ENCODE assay signal across 12 cellular contexts in genomic region chr12:64180951-64181350, GRCh38. TPM values are rescaled to one million over a fixed set of nuclear protein-coding genes. Genes with fewer than 3 reads are reported as not detected.
A peak's percentile ranks its signal among the peaks of the same experiment; 100 is the strongest.
DNase-seq lines count a peak whose midpoint lies in the region; ATAC-seq and TF ChIP-seq lines count a peak whose summit lies in the region.
"Had no signal": no experiment of that assay in that cellular context is flagged by ENCODE, and none has a peak within 500 bp of the region (broad histone marks: within the 10 kb centered on the region; RNA-seq: fewer than 3 reads in every experiment).

No MANE protein-coding gene starts in this region.

- H3K36me3 ChIP-seq in mammary epithelial cell (ENCODE audit: insufficient read depth, low read length) (no peaks in the 10 kb centered on the region), hepatocyte (replicated peaks; ENCODE audit: insufficient read depth, low read depth) (no peaks in the 10 kb centered on the region), thoracic aorta (no peaks in the 10 kb centered on the region)

- in situ Hi-C loops in mammary epithelial cell (cut with MboI; ENCODE audit: low sequenced_read_pairs in 2 of 2): no loop called here

- CTCF ChIA-PET in mammary epithelial cell (lab: Charles Lee; ENCODE audit: low non-redundant PET): no interaction called here

- DNase-seq in HS-27A (ENCODE audit: low read depth) (peak; percentile 42), mammary epithelial cell (peak; percentile 17), hepatocyte (ENCODE audit: low spot score) (no peak), thoracic aorta (ENCODE audit: low spot score) (peak; percentile 19), NCI-H2227 treated with DMSO at 0.1 percent for 48 hours (lab: John Stamatoyannopoulos, UW) (no peak), C1 segment of cervical spinal cord (lab: John Stamatoyannopoulos, UW) (no peak)
- DNase-seq in stimulated activated CD4-positive, alpha-beta T cell treated with anti-CD3 and anti-CD28 coated beads, Interleukin-4, amount 100 ng/mL, for 24 hours: no peak
- no peak for DNase-seq in stimulated activated naive CD8-positive, alpha-beta T cell treated with anti-CD3 and anti-CD28 coated beads, Interleukin-15, amount 100 ng/mL, for 72 hours
- DNase-seq: activated CD8-positive, alpha-beta memory T cell treated with anti-CD3 and anti-CD28 coated beads, Interleukin-2, amount 50 U/mL, for 48 hours; effector CD8-positive, alpha-beta T cell; NCI-H2029 had no signal

- H2AFZ ChIP-seq in mammary epithelial cell (ENCODE audit: low read depth, low read length) (peak overlapping the region; percentile 55), hepatocyte (no peak overlapping the region)

- dilution Hi-C loops in mammary epithelial cell (cut with HindIII; ENCODE audit: low sequenced_read_pairs): no loop called here

- no peaks in the 10 kb centered on the region for H3K9me2 ChIP-seq in hepatocyte (replicated peaks; ENCODE audit: insufficient read depth)

- H3K4me3 Mint-ChIP-seq in stimulated activated naive CD8-positive, alpha-beta T cell treated with anti-CD3 and anti-CD28 coated beads, Interleukin-15, amount 100 ng/mL, for 72 hours: no peak overlapping the region
- H3K4me3 Mint-ChIP-seq: natural killer cell treated with Interleukin-12 subunit alpha and Interleukin-12 subunit beta and Interleukin-15 and Interleukin-18, amount 100 ng/mL, for 72 hours had no signal

- no peak overlapping the region for H3K9ac ChIP-seq in mammary epithelial cell (ENCODE audit: insufficient read depth, low read length)

- no peaks in the 10 kb centered on the region for H3K4me1 Mint-ChIP-seq in stimulated activated naive CD8-positive, alpha-beta T cell treated with anti-CD3 and anti-CD28 coated beads, Interleukin-15, amount 100 ng/mL, for 72 hours

- H3K27ac Mint-ChIP-seq in stimulated activated naive CD8-positive, alpha-beta T cell treated with anti-CD3 and anti-CD28 coated beads, Interleukin-15, amount 100 ng/mL, for 72 hours: peak overlapping the region in 1 of 2 donors; percentile 9
- H3K27ac Mint-ChIP-seq: natural killer cell treated with Interleukin-12 subunit alpha and Interleukin-12 subunit beta and Interleukin-15 and Interleukin-18, amount 100 ng/mL, for 72 hours had no signal

- TF ChIP-seq CTCF in mammary epithelial cell (conservative IDR thresholded peaks at IDR 0.05 in 1 of 2, IDR thresholded peaks at IDR 0.05 in 1 of 2; ENCODE audit: extremely low read depth in 1 of 2, insufficient read depth in 1 of 2, low read depth in 1 of 2, low read length in 2 of 2) (no peak), hepatocyte (IDR thresholded peaks at IDR 0.05; ENCODE audit: poor library complexity) (no peak), thoracic aorta (IDR thresholded peaks at IDR 0.05) (no peak)

- no peaks in the 10 kb centered on the region for H3K9me3 ChIP-seq in mammary epithelial cell (replicated peaks; ENCODE audit: insufficient read depth, low read length)
- H3K9me3 ChIP-seq in hepatocyte (ENCODE audit: low read depth): no peaks in the 10 kb centered on the region
- no peaks in the 10 kb centered on the region for H3K9me3 ChIP-seq in thoracic aorta

- TSS peak; percentile 90 for BruUV-seq in mammary epithelial cell (replicated peaks; lab: Mats Ljungman, UMichigan)

- H3K4me2 ChIP-seq in mammary epithelial cell (ENCODE audit: insufficient read depth, low read depth, low read length) (peak overlapping the region; percentile 26), hepatocyte (no peak overlapping the region)

- H3K9me3 Mint-ChIP-seq in stimulated activated naive CD8-positive, alpha-beta T cell treated with anti-CD3 and anti-CD28 coated beads, Interleukin-15, amount 100 ng/mL, for 72 hours: no peaks in the 10 kb centered on the region
- H3K9me3 Mint-ChIP-seq: natural killer cell treated with Interleukin-12 subunit alpha and Interleukin-12 subunit beta and Interleukin-15 and Interleukin-18, amount 100 ng/mL, for 72 hours had no signal

- H3K27me3 ChIP-seq in mammary epithelial cell (ENCODE audit: insufficient read depth, low read length) (no peaks in the 10 kb centered on the region), hepatocyte (no peaks in the 10 kb centered on the region), thoracic aorta (replicated peaks; ENCODE audit: insufficient read depth) (no peaks in the 10 kb centered on the region)

- H3K27ac ChIP-seq in mammary epithelial cell (ENCODE audit: insufficient read depth, low read depth, low read length) (peak overlapping the region; percentile 83), hepatocyte (peak overlapping the region; percentile 2), thoracic aorta (peak overlapping the region; percentile 65 to 81)

- H3K4me1 ChIP-seq in mammary epithelial cell (ENCODE audit: insufficient read depth, low read length) (peaks cover 39% of the 10 kb centered on the region), hepatocyte (ENCODE audit: insufficient read depth) (no peaks in the 10 kb centered on the region), thoracic aorta (ENCODE audit: control insufficient read depth in 1 of 2, low read depth in 2 of 2) (peaks cover 7 to 36% of the 10 kb centered on the region in 2 donors)

- H3K4me3 ChIP-seq in mammary epithelial cell (replicated peaks in 1 of 3; ENCODE audit: insufficient read depth in 1 of 3, low read depth in 2 of 3, low read length in 3 of 3): no peak overlapping the region
- H3K4me3 ChIP-seq in hepatocyte: no peak overlapping the region
- peak overlapping the region; percentile 53 for H3K4me3 ChIP-seq in thoracic aorta

- H3K27me3 Mint-ChIP-seq in stimulated activated naive CD8-positive, alpha-beta T cell treated with anti-CD3 and anti-CD28 coated beads, Interleukin-15, amount 100 ng/mL, for 72 hours: no peaks in the 10 kb centered on the region
- H3K27me3 Mint-ChIP-seq: natural killer cell treated with Interleukin-12 subunit alpha and Interleukin-12 subunit beta and Interleukin-15 and Interleukin-18, amount 100 ng/mL, for 72 hours had no signal

- ATAC-seq in thoracic aorta (ENCODE audit: insufficient number of reproducible peaks, low FRiP score, low read depth): peak; percentile 68
- no peak for ATAC-seq in stimulated activated naive CD8-positive, alpha-beta T cell treated with anti-CD3 and anti-CD28 coated beads, Interleukin-15, amount 100 ng/mL, for 72 hours
- ATAC-seq: natural killer cell treated with Interleukin-12 subunit alpha and Interleukin-12 subunit beta and Interleukin-15 and Interleukin-18, amount 100 ng/mL, for 72 hours had no signal

- WGBS in mammary epithelial cell (ENCODE audit: low coverage, missing lambda C conversion rate): 50% methylated on average over 5 of the region's 5 CpGs
- WGBS in hepatocyte (ENCODE audit: low lambda C conversion rate, missing lambda C conversion rate): 84% methylated on average over 5 of the region's 5 CpGs

- H4K20me1 ChIP-seq in mammary epithelial cell (ENCODE audit: insufficient read depth, low read length): no peaks in the 10 kb centered on the region
- no peaks in the 10 kb centered on the region for H4K20me1 ChIP-seq in hepatocyte (ENCODE audit: insufficient read depth, poor library complexity, severe bottlenecking)

- H3K79me2 ChIP-seq in mammary epithelial cell (ENCODE audit: insufficient read depth, low read length) (no peaks in the 10 kb centered on the region), hepatocyte (no peaks in the 10 kb centered on the region)

- intact Hi-C loops in mammary epithelial cell (cut with micrococcal nuclease): loop anchor here (1.0 to 5.0 kb wide), 8 partner anchors 10 to 342 kb away; partner anchors contain the start of gene SRGAP1

RNA-seq across cellular contexts. Expression of gene KICS2, which starts 41.1 kb away (rescaled TPM):
- total RNA-seq in mammary epithelial cell (10 to 100 TPM; 10.7 to 14.5 TPM), hepatocyte (6.3 and 6.8 TPM in 2 replicates), thoracic aorta (1 to 10 TPM; 3.1 to 5.7 TPM)
- polyA plus RNA-seq in mammary epithelial cell (5.1 TPM), hepatocyte (1.3 and 1.6 TPM in 2 replicates)
- 12.3 TPM for polyA minus RNA-seq in mammary epithelial cell

Comparison
In these comparisons a context has a peak if more than half of its experiments do, and no peak if none do; other contexts are left out.
1. DNase-seq: peak in HS-27A (single experiment), mammary epithelial cell (single experiment) and thoracic aorta (single experiment); none in hepatocyte (single experiment), stimulated activated CD4-positive, alpha-beta T cell treated with anti-CD3 and anti-CD28 coated beads, Interleukin-4, amount 100 ng/mL, for 24 hours (single experiment), stimulated activated naive CD8-positive, alpha-beta T cell treated with anti-CD3 and anti-CD28 coated beads, Interleukin-15, amount 100 ng/mL, for 72 hours (0 of 2), NCI-H2227 treated with DMSO at 0.1 percent for 48 hours (single experiment) and C1 segment of cervical spinal cord (0 of 14).
2. H3K27ac ChIP-seq: peak in every context shown above with its lines; median percentile 83 in mammary epithelial cell; 73 in thoracic aorta; 2 in hepatocyte.